Comparison of ENCODE assay signal across 28 cellular contexts in genomic region chr15:100760357-100760903, GRCh38.
DNase-seq lines count a peak whose midpoint lies in the region; ATAC-seq and TF ChIP-seq lines count a peak whose summit lies in the region.
"Had no signal": no experiment of that assay in that cellular context is flagged by ENCODE, and none has a peak within 500 bp of the region (broad histone marks: within the 10 kb centered on the region; RNA-seq: fewer than 3 reads in every experiment).

No MANE protein-coding gene starts in this region.

- peaks cover 9% of the 10 kb centered on the region; the same call in 1 of the 2 replicates for H3K9me1 ChIP-seq in IMR-90 (ENCODE audit: insufficient read depth, low read length)

- H2BK120ac ChIP-seq in IMR-90 (ENCODE audit: low read depth, low read length), result peak overlapping the region; percentile 36

- H4K8ac ChIP-seq in IMR-90 (ENCODE audit: low read depth in 2 of 2, low read length in 2 of 2), result 0 out of 4 replicates have a peak overlapping the region, but pooled peaks of 1 of the 2 experiments have one; percentile 47

- H2AK9ac ChIP-seq in IMR-90 (replicated peaks; ENCODE audit: low read depth, low read length, poor library complexity), result peak overlapping the region; percentile 62

- no peak overlapping the region for H2BK5ac ChIP-seq in IMR-90 (ENCODE audit: low read depth, low read length, poor library complexity, severe bottlenecking)

- H3K27ac ChIP-seq in IMR-90 (ENCODE audit: insufficient read depth, low read length) (no peak overlapping the region), coronary artery (no peak overlapping the region), mucosa of rectum (ENCODE audit: low read depth in 2 of 2, low read length in 2 of 2) (peak overlapping the region; percentile 56 to 67)
- H3K27ac ChIP-seq: adrenal gland, brain microvascular endothelial cell, esophagus muscularis mucosa had no signal

- no peak overlapping the region for H4K5ac ChIP-seq in IMR-90 (ENCODE audit: low read depth, low read length)

- H3K4me2 ChIP-seq in IMR-90 (ENCODE audit: low read depth, low read length), result no peak overlapping the region

- TF ChIP-seq CTCF in IMR-90 (conservative IDR thresholded peaks at IDR 0.05; ENCODE audit: low read depth, low read length), result no peak
- TF ChIP-seq CTCF in coronary artery (IDR thresholded peaks at IDR 0.05), result no peak

- H3K79me1 ChIP-seq in IMR-90 (ENCODE audit: low read depth in 1 of 2, low read length in 2 of 2), result no peaks in the 10 kb centered on the region

- dilution Hi-C loops in IMR-90 (cut with HindIII; ENCODE audit: low sequenced_read_pairs, unreplicated experiment), result no loop called here

- H3K27me3 ChIP-seq in IMR-90 (ENCODE audit: control insufficient read depth, insufficient read depth, low read length), result no peaks in the 10 kb centered on the region
- peaks cover 0 to 7% of the 10 kb centered on the region in 2 donors for H3K27me3 ChIP-seq in mucosa of rectum (ENCODE audit: control insufficient read depth in 2 of 2, insufficient read depth in 2 of 2, low read length in 2 of 2)
- H3K27me3 ChIP-seq: brain microvascular endothelial cell, esophagus muscularis mucosa had no signal

- 0 out of 2 replicates have a peak overlapping the region, but pooled peaks have one; percentile 24 for H3K14ac ChIP-seq in IMR-90 (replicated peaks; ENCODE audit: low read depth, low read length)

- 92% methylated on average over 2 of the region's 6 CpGs; no CpG with 5 or more reads in 1 of the 2 experiments for whole genome bisulfite sequencing in IMR-90 (ENCODE audit: extremely low coverage in 2 of 2, insufficient read length in 1 of 2), 2 experiments

- peaks cover 15% of the 10 kb centered on the region for H3K4me1 ChIP-seq in IMR-90 (ENCODE audit: control insufficient read depth, insufficient read depth, low read length)
- H3K4me1 ChIP-seq in mucosa of rectum (ENCODE audit: control insufficient read depth in 2 of 2, insufficient read depth in 2 of 2, low read length in 2 of 2), result peaks cover 7 to 8% of the 10 kb centered on the region in 2 donors

- no peak for ATAC-seq in IMR-90 (ENCODE audit: low read depth)
- ATAC-seq: GM12878; left lobe of liver; naive thymus-derived CD8-positive, alpha-beta T cell; T-cell had no signal

- no peak overlapping the region for H3K23ac ChIP-seq in IMR-90 (ENCODE audit: low read depth, low read length)

- H2BK15ac ChIP-seq in IMR-90 (ENCODE audit: low read depth, low read length), result no peak overlapping the region; the same call in 2 of the 3 replicates

- in situ Hi-C loops in IMR-90 (cut with MboI; ENCODE audit: low sequenced_read_pairs), result no loop called here

- no peak for TF ChIP-seq POLR2A in IMR-90 (IDR thresholded peaks at IDR 0.05; ENCODE audit: low read depth, low read length)

- POLR2A ChIA-PET in IMR-90 (lab: Charles Lee; ENCODE audit: unreplicated experiment), result no interaction called here

- intact Hi-C loops in IMR-90 (cut with micrococcal nuclease), result no loop called here

- H3K9ac ChIP-seq in IMR-90 (ENCODE audit: low read depth, low read length), result no peak overlapping the region
- H3K9ac ChIP-seq in mucosa of rectum (ENCODE audit: low read depth in 1 of 2, low read length in 2 of 2), result no peak overlapping the region

- no peak overlapping the region for H3K56ac ChIP-seq in IMR-90 (ENCODE audit: extremely low read depth, insufficient read depth, low read length)

- H2BK20ac ChIP-seq in IMR-90 (ENCODE audit: low read depth, low read length), result peak overlapping the region; percentile 51

- TF ChIP-seq RAD21 in IMR-90 (IDR thresholded peaks at IDR 0.05; ENCODE audit: low read length), result no peak

- BruUV-seq in IMR-90 (replicated peaks; lab: Mats Ljungman, UMichigan), result no TSS peak

- H2AK5ac ChIP-seq in IMR-90 (ENCODE audit: low read depth, low read length), result peak overlapping the region; percentile 77; the same call in 1 of the 2 replicates

- peak overlapping the region; percentile 81 for H3K4ac ChIP-seq in IMR-90 (ENCODE audit: low read depth, low read length)

- no peaks in the 10 kb centered on the region for H4K20me1 ChIP-seq in IMR-90 (ENCODE audit: insufficient read depth, low read length)

- H3K18ac ChIP-seq in IMR-90 (ENCODE audit: low read depth, low read length), result no peak overlapping the region; the same call in 1 of the 2 replicates

- H3K9me3 ChIP-seq in IMR-90 (ENCODE audit: control insufficient read depth, insufficient read depth, low read length) (no peaks in the 10 kb centered on the region), mucosa of rectum (ENCODE audit: control insufficient read depth in 2 of 2, low read length in 2 of 2) (no peaks in the 10 kb centered on the region)
- H3K9me3 ChIP-seq: adrenal gland, esophagus muscularis mucosa had no signal

- H3K4me3 ChIP-seq in IMR-90 (ENCODE audit: insufficient read depth, low read depth, low read length) (no peak overlapping the region), coronary artery (no peak overlapping the region), mucosa of rectum (ENCODE audit: low read length in 2 of 2) (no peak overlapping the region)
- H3K4me3 ChIP-seq: adrenal gland, esophagus muscularis mucosa, GM12878, skin epidermis had no signal

- no peak overlapping the region for H4K91ac ChIP-seq in IMR-90 (ENCODE audit: insufficient read depth, low read depth, low read length)

- peak; percentile 7 for DNase-seq in AG20443 (ENCODE audit: low spot score)
- no peak for DNase-seq in IMR-90
- DNase-seq in coronary artery (ENCODE audit: low spot score), result peak; percentile 41
- no peak for DNase-seq in cortex of kidney (lab: John Stamatoyannopoulos, UW)
- no peak for DNase-seq in activated CD8-positive, alpha-beta memory T cell treated with anti-CD3 and anti-CD28 coated beads for 24 hours
- no peak for DNase-seq in NCI-H1092 (lab: John Stamatoyannopoulos, UW)
- DNase-seq: activated B cell treated with CpG ODN at 0.5 μM for 24 hours; activated CD4-positive, alpha-beta T cell treated with anti-CD3 and anti-CD28 coated beads, Interleukin-2, amount 50 U/mL, for 1 hour; activated CD8-positive, alpha-beta memory T cell treated with anti-CD3 and anti-CD28 coated beads, Interleukin-2, amount 10 ng/mL, durations not matched to agents 7 days and 5 days; activated naive CD4-positive, alpha-beta T cell treated with anti-CD3 and anti-CD28 coated beads for 36 hours; activated T-cell treated with anti-CD3 and anti-CD28 coated beads, Interleukin-2, amount 50 U/mL, for 72 hours; foreskin melanocyte; naive thymus-derived CD8-positive, alpha-beta T cell; NCI-H187; NCI-H2171 treated with DMSO at 0.1 percent for 48 hours; NCI-H510A treated with DMSO at 0.1 percent for 48 hours; nucleus accumbens; SIG-M5; stimulated activated CD4-positive, alpha-beta T cell treated with anti-CD3 and anti-CD28 coated beads, Interleukin-2, amount 100 ng/mL, for 24 hours; T-cell had no signal

- H2AFZ ChIP-seq in IMR-90 (replicated peaks; ENCODE audit: low read length, poor library complexity), result no peak overlapping the region
- H2AFZ ChIP-seq: GM23248 had no signal

- H3K36me3 ChIP-seq in IMR-90 (ENCODE audit: control insufficient read depth, insufficient read depth, low read length) (no peaks in the 10 kb centered on the region), mucosa of rectum (ENCODE audit: control insufficient read depth in 2 of 2, insufficient read depth in 2 of 2, low read length in 2 of 2) (no peaks in the 10 kb centered on the region)
- H3K36me3 ChIP-seq: adrenal gland, brain microvascular endothelial cell, esophagus muscularis mucosa had no signal

- CTCF ChIA-PET in IMR-90 (lab: Yijun Ruan, JAX), result interaction anchor here (1.4 kb wide), 1 partner anchor 88 kb away, joined by 3 read pairs; no protein-coding TSS in a partner anchor

TF ChIP-seq in IMR-90, 13 proteins besides CTCF, POLR2A, EP300 and RAD21:
- no peak for TF ChIP-seq NFE2L2 (IDR thresholded peaks at IDR 0.05; ENCODE audit: low read depth, low read length)
- TF ChIP-seq ELK1 (IDR thresholded peaks at IDR 0.05; ENCODE audit: borderline replicate concordance, low read depth, low read length), result no peak
- no peak for TF ChIP-seq FOS (IDR thresholded peaks at IDR 0.05; ENCODE audit: low read depth, low read length)
- TF ChIP-seq RCOR1 (IDR thresholded peaks at IDR 0.05; ENCODE audit: insufficient replicate concordance, low read length), result no peak
- no peak for TF ChIP-seq MAFK (IDR thresholded peaks at IDR 0.05; ENCODE audit: low read depth, low read length)
- no peak for TF ChIP-seq RFX5 (IDR thresholded peaks at IDR 0.05; ENCODE audit: low read depth, low read length)
- no peak for TF ChIP-seq CEBPB (IDR thresholded peaks at IDR 0.05; ENCODE audit: low read depth, low read length)
- no peak for TF ChIP-seq USF2 (IDR thresholded peaks at IDR 0.05; ENCODE audit: low read depth, low read length)
- TF ChIP-seq MAZ (IDR thresholded peaks at IDR 0.05; ENCODE audit: borderline replicate concordance, low read depth, low read length), result no peak
- TF ChIP-seq BHLHE40 (IDR thresholded peaks at IDR 0.05; ENCODE audit: low read depth, low read length), result no peak
- no peak for TF ChIP-seq CHD1 (IDR thresholded peaks at IDR 0.05; ENCODE audit: low read depth, low read length)
- no peak for TF ChIP-seq SMC3 (IDR thresholded peaks at IDR 0.05; ENCODE audit: low read depth, low read length)
- TF ChIP-seq MXI1 (IDR thresholded peaks at IDR 0.05; ENCODE audit: borderline replicate concordance, low read depth, low read length), result no peak

Comparison
In these comparisons a context has a peak if more than half of its experiments do, and no peak if none do; other contexts are left out.
1. DNase-seq: peak in AG20443 (single experiment) and coronary artery (single experiment); none in IMR-90 (single experiment), cortex of kidney (single experiment), activated CD8-positive, alpha-beta memory T cell treated with anti-CD3 and anti-CD28 coated beads for 24 hours (single experiment) and NCI-H1092 (single experiment).
2. H3K27ac ChIP-seq: peak in mucosa of rectum (2 of 2); none in IMR-90 (single experiment) and coronary artery (0 of 2).